In the genomic region with DNA sequence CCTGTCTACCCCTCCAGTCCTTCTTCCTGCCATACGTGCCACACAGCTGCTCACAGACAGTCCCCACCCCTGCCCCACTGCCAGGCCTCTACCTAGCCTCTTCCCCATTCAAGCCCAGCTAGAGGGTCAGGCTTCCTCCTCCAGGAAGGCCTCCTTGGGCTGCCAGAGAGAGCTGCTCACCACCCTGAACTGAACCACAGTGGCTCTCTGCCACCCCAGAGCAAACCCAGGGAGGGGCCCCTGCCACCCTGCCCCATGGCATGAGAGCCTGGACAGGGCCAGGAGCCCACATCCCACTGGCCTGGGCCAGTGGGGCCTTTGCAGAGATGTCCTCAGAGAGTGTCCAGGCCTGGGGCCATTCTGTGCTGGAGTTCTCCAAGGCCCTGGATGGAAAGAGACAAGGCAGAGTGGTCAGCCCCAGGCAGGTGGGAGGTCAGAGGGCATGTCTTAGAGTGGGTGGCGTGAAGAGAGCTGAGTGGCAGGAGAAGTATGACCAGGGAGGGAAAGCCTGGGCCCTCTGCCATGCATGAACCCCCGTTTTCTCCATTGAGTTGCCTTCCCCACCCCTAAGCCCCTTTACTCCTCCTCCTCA, we compare ENCODE assay signal across 1 cellular context.
TF ChIP-seq lines count a peak whose summit lies in the region.

No MANE protein-coding gene starts in this region.

TF ChIP-seq in H1, 55 proteins besides CTCF, POLR2A, EP300 and RAD21:
- TF ChIP-seq CHD1 (IDR thresholded peaks at IDR 0.05; ENCODE audit: low read depth, low read length) (no peak), SIRT6 (IDR thresholded peaks at IDR 0.05; ENCODE audit: low read length) (no peak), SIN3A (conservative IDR thresholded peaks at IDR 0.05 in 1 of 2, IDR thresholded peaks at IDR 0.05 in 1 of 2; ENCODE audit: low read depth in 1 of 2, low read length in 2 of 2) (no peak), NRF1 (IDR thresholded peaks at IDR 0.05; ENCODE audit: low read depth, low read length) (no peak), TBP (IDR thresholded peaks at IDR 0.05; ENCODE audit: low read depth, low read length) (no peak), GTF2F1 (IDR thresholded peaks at IDR 0.05; ENCODE audit: borderline replicate concordance, low read depth, low read length) (no peak), GABPA (IDR thresholded peaks at IDR 0.05; ENCODE audit: borderline replicate concordance, insufficient read depth, low read length) (no peak), CBX5 (IDR thresholded peaks at IDR 0.05; ENCODE audit: low read depth, low read length) (no peak), BACH1 (IDR thresholded peaks at IDR 0.05; ENCODE audit: low read length) (no peak), CREB1 (IDR thresholded peaks at IDR 0.05) (no peak), CHD2 (IDR thresholded peaks at IDR 0.05; ENCODE audit: low read length) (no peak), KDM4A (IDR thresholded peaks at IDR 0.05; ENCODE audit: low read depth, low read length, severe bottlenecking) (no peak), POLR2AphosphoS5 (IDR thresholded peaks at IDR 0.05; ENCODE audit: low read depth, low read length) (no peak), HDAC2 (IDR thresholded peaks at IDR 0.05; ENCODE audit: borderline replicate concordance in 1 of 2, low read depth in 2 of 2, low read length in 2 of 2) (no peak)
- TF ChIP-seq, protein P1, sequence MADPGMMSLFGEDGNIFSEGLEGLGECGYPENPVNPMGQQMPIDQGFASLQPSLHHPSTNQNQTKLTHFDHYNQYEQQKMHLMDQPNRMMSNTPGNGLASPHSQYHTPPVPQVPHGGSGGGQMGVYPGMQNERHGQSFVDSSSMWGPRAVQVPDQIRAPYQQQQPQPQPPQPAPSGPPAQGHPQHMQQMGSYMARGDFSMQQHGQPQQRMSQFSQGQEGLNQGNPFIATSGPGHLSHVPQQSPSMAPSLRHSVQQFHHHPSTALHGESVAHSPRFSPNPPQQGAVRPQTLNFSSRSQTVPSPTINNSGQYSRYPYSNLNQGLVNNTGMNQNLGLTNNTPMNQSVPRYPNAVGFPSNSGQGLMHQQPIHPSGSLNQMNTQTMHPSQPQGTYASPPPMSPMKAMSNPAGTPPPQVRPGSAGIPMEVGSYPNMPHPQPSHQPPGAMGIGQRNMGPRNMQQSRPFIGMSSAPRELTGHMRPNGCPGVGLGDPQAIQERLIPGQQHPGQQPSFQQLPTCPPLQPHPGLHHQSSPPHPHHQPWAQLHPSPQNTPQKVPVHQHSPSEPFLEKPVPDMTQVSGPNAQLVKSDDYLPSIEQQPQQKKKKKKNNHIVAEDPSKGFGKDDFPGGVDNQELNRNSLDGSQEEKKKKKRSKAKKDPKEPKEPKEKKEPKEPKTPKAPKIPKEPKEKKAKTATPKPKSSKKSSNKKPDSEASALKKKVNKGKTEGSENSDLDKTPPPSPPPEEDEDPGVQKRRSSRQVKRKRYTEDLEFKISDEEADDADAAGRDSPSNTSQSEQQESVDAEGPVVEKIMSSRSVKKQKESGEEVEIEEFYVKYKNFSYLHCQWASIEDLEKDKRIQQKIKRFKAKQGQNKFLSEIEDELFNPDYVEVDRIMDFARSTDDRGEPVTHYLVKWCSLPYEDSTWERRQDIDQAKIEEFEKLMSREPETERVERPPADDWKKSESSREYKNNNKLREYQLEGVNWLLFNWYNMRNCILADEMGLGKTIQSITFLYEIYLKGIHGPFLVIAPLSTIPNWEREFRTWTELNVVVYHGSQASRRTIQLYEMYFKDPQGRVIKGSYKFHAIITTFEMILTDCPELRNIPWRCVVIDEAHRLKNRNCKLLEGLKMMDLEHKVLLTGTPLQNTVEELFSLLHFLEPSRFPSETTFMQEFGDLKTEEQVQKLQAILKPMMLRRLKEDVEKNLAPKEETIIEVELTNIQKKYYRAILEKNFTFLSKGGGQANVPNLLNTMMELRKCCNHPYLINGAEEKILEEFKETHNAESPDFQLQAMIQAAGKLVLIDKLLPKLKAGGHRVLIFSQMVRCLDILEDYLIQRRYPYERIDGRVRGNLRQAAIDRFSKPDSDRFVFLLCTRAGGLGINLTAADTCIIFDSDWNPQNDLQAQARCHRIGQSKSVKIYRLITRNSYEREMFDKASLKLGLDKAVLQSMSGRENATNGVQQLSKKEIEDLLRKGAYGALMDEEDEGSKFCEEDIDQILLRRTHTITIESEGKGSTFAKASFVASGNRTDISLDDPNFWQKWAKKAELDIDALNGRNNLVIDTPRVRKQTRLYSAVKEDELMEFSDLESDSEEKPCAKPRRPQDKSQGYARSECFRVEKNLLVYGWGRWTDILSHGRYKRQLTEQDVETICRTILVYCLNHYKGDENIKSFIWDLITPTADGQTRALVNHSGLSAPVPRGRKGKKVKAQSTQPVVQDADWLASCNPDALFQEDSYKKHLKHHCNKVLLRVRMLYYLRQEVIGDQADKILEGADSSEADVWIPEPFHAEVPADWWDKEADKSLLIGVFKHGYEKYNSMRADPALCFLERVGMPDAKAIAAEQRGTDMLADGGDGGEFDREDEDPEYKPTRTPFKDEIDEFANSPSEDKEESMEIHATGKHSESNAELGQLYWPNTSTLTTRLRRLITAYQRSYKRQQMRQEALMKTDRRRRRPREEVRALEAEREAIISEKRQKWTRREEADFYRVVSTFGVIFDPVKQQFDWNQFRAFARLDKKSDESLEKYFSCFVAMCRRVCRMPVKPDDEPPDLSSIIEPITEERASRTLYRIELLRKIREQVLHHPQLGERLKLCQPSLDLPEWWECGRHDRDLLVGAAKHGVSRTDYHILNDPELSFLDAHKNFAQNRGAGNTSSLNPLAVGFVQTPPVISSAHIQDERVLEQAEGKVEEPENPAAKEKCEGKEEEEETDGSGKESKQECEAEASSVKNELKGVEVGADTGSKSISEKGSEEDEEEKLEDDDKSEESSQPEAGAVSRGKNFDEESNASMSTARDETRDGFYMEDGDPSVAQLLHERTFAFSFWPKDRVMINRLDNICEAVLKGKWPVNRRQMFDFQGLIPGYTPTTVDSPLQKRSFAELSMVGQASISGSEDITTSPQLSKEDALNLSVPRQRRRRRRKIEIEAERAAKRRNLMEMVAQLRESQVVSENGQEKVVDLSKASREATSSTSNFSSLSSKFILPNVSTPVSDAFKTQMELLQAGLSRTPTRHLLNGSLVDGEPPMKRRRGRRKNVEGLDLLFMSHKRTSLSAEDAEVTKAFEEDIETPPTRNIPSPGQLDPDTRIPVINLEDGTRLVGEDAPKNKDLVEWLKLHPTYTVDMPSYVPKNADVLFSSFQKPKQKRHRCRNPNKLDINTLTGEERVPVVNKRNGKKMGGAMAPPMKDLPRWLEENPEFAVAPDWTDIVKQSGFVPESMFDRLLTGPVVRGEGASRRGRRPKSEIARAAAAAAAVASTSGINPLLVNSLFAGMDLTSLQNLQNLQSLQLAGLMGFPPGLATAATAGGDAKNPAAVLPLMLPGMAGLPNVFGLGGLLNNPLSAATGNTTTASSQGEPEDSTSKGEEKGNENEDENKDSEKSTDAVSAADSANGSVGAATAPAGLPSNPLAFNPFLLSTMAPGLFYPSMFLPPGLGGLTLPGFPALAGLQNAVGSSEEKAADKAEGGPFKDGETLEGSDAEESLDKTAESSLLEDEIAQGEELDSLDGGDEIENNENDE (IDR thresholded peaks at IDR 0.05; ENCODE audit: insufficient replicate concordance, low read length) = no peak
- TF ChIP-seq, protein P2, sequence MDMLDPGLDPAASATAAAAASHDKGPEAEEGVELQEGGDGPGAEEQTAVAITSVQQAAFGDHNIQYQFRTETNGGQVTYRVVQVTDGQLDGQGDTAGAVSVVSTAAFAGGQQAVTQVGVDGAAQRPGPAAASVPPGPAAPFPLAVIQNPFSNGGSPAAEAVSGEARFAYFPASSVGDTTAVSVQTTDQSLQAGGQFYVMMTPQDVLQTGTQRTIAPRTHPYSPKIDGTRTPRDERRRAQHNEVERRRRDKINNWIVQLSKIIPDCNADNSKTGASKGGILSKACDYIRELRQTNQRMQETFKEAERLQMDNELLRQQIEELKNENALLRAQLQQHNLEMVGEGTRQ (IDR thresholded peaks at IDR 0.05; ENCODE audit: low read length) = no peak
